In genomic region chr6:35919827-35920751, GRCh38 we compare ENCODE assay signal across 8 cellular contexts. TPM values are rescaled to one million over a fixed set of nuclear protein-coding genes. Genes with fewer than 3 reads are reported as not detected.
DNase-seq lines count a peak whose midpoint lies in the region; TF ChIP-seq lines count a peak whose summit lies in the region.

No MANE protein-coding gene starts in this region.

- H3K4me1 ChIP-seq in effector memory CD4-positive, alpha-beta T cell (ENCODE audit: control insufficient read depth, insufficient read depth, low read length, poor library complexity, severe bottlenecking) = peaks cover 9% of the 10 kb centered on the region
- peaks cover 27% of the 10 kb centered on the region for H3K4me1 ChIP-seq in mononuclear cell (ENCODE audit: insufficient read depth, low read length)

- TF ChIP-seq CTCF in GM10266 (IDR thresholded peaks at IDR 0.05; ENCODE audit: control insufficient read depth, insufficient read depth, low read depth, missing control alignments) = no peak

- H3K27me3 ChIP-seq in effector memory CD4-positive, alpha-beta T cell (replicated peaks; ENCODE audit: control insufficient read depth, insufficient read depth, low read length, poor library complexity, severe bottlenecking) = no peaks in the 10 kb centered on the region
- H3K27me3 ChIP-seq in mononuclear cell (ENCODE audit: insufficient read depth, low read length) = no peaks in the 10 kb centered on the region

- peaks cover 4% of the 10 kb centered on the region for H3K36me3 ChIP-seq in effector memory CD4-positive, alpha-beta T cell (ENCODE audit: control insufficient read depth, insufficient read depth, low read length)

- H3K27ac ChIP-seq in effector memory CD4-positive, alpha-beta T cell (ENCODE audit: insufficient read depth, low read length, poor library complexity, severe bottlenecking) = peak overlapping the region; percentile 76

- peak; percentile 42 for DNase-seq in GM10266 (ENCODE audit: extremely low spot score)
- peak; percentile 25 for DNase-seq in H4 (ENCODE audit: low spot score)
- peak; percentile 82 for DNase-seq in M059J (ENCODE audit: low read depth)
- peak; percentile 38 to 53 for DNase-seq in activated CD4-positive, alpha-beta T cell treated with anti-CD3 and anti-CD28 coated beads, Interleukin-2, amount 50 U/mL, for 4 hours
- peak; percentile 26 to 49 (median 40) for DNase-seq in effector memory CD4-positive, alpha-beta T cell
- peak; percentile 7 to 30 for DNase-seq in stimulated activated CD8-positive, alpha-beta memory T cell treated with anti-CD3 and anti-CD28 coated beads, Interleukin-2, amount 100 ng/mL, for 48 hours (ENCODE audit: low read depth in 2 of 2)
- DNase-seq in NCI-H1048 (lab: John Stamatoyannopoulos, UW) = no peak

- peak overlapping the region; percentile 83 for H3K4me3 ChIP-seq in effector memory CD4-positive, alpha-beta T cell (ENCODE audit: insufficient read depth, low read depth, low read length, poor library complexity, severe bottlenecking)
- H3K4me3 ChIP-seq in mononuclear cell (ENCODE audit: low read length) = peak overlapping the region; percentile 79

- H3K9me3 ChIP-seq in effector memory CD4-positive, alpha-beta T cell (ENCODE audit: control insufficient read depth, low read length) = no peaks in the 10 kb centered on the region
- H3K9me3 ChIP-seq in mononuclear cell (ENCODE audit: low read depth, low read length) = no peaks in the 10 kb centered on the region

RNA-seq across cellular contexts. Expression of gene SRPK1, which starts 0.8 kb away (rescaled TPM):
- total RNA-seq in H4 (2014; rRNA removed; shearing (Covaris generic)) = 49.2 and 61.0 TPM in 2 replicates
- total RNA-seq in M059J (2014; rRNA removed; shearing (Covaris generic)) = 118 and 138 TPM in 2 replicates
- 70.7 TPM for total RNA-seq in mononuclear cell
